ENCODE assay signal across 13 cellular contexts in the genomic region with DNA sequence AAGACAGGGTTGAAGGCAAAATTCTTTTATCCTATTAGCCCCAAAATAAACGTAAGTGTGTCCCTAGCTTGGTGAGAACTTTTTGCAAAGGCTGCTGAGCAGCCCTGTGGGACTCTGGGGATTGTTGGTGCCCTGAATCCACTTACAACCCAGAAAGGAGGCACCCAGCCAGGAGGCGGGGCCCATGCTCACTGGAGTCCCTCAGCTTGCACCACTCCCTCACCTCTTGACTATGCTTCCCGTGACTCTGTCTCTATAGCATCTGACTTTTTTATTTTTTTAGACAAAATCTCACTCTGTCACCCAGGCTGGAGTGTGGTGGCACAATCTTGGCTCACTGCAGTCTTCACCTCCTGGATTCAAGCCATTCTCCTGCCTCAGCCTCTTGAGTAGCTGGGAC. TPM values are rescaled to one million over a fixed set of nuclear protein-coding genes. Genes with fewer than 3 reads are reported as not detected.
A peak's percentile ranks its signal among the peaks of the same experiment; 100 is the strongest.
DNase-seq lines count a peak whose midpoint lies in the region; ATAC-seq lines count a peak whose summit lies in the region.
"Had no signal": no experiment of that assay in that cellular context is flagged by ENCODE, and none has a peak within 500 bp of the region (broad histone marks: within the 10 kb centered on the region; RNA-seq: fewer than 3 reads in every experiment).

No MANE protein-coding gene starts in this region.

- DNase-seq in activated CD8-positive, alpha-beta memory T cell treated with anti-CD3 and anti-CD28 coated beads, Interleukin-2, amount 50 U/mL, for 4 hours = peak; percentile 23
- DNase-seq in activated CD8-positive, alpha-beta memory T cell treated with anti-CD3 and anti-CD28 coated beads for 24 hours = no peak
- DNase-seq in NCI-H2029 (lab: John Stamatoyannopoulos, UW) (peak; percentile 51), GOT3 (lab: John Stamatoyannopoulos, UW) (no peak), occipital lobe (lab: John Stamatoyannopoulos, UW) (no peak)
- DNase-seq in stimulated activated CD8-positive, alpha-beta memory T cell treated with anti-CD3 and anti-CD28 coated beads, Interleukin-4, amount 100 ng/mL, for 48 hours = peak; percentile 62
- DNase-seq: gastrocnemius medialis, NCI-H2107, NCI-H82, nucleus accumbens had no signal

- peaks cover 4% of the 10 kb centered on the region for H3K9me3 Mint-ChIP-seq in activated naive CD8-positive, alpha-beta T cell (ENCODE audit: low read depth)

- no peaks in the 10 kb centered on the region for H3K36me3 Mint-ChIP-seq in activated naive CD8-positive, alpha-beta T cell

- no peak for ATAC-seq in HG03039 (IDR thresholded peaks at IDR 0.05; ENCODE audit: unreplicated experiment)
- ATAC-seq: gastrocnemius medialis, Right ventricle myocardium inferior had no signal

- no peaks in the 10 kb centered on the region for H3K27me3 Mint-ChIP-seq in activated naive CD8-positive, alpha-beta T cell

- peak overlapping the region; percentile 6 for H3K4me3 Mint-ChIP-seq in activated naive CD8-positive, alpha-beta T cell

- peak overlapping the region; percentile 78 for H3K27ac Mint-ChIP-seq in activated naive CD8-positive, alpha-beta T cell

- peaks cover 95% of the 10 kb centered on the region for H3K4me1 Mint-ChIP-seq in activated naive CD8-positive, alpha-beta T cell (ENCODE audit: low read depth)

RNA-seq across cellular contexts. Expression of gene COL6A3, which starts 15.8 kb away (rescaled TPM):
- 23.9 TPM for total RNA-seq in occipital lobe

RNA-seq across cellular contexts. Expression of gene MLPH, which starts 57.3 kb away (rescaled TPM):
- total RNA-seq in occipital lobe = 0.94 TPM

Comparison
In these comparisons a context has a peak if more than half of its experiments do, and no peak if none do; other contexts are left out.
1. DNase-seq: peak in activated CD8-positive, alpha-beta memory T cell treated with anti-CD3 and anti-CD28 coated beads, Interleukin-2, amount 50 U/mL, for 4 hours (single experiment), NCI-H2029 (single experiment) and stimulated activated CD8-positive, alpha-beta memory T cell treated with anti-CD3 and anti-CD28 coated beads, Interleukin-4, amount 100 ng/mL, for 48 hours (single experiment); none in activated CD8-positive, alpha-beta memory T cell treated with anti-CD3 and anti-CD28 coated beads for 24 hours (single experiment), GOT3 (single experiment) and occipital lobe (single experiment).